10 cellular contexts compared by ENCODE assay signal in genomic region chr18:45589559-45590041, GRCh38. TPM values are rescaled to one million over a fixed set of nuclear protein-coding genes. Genes with fewer than 3 reads are reported as not detected.
A peak's percentile ranks its signal among the peaks of the same experiment; 100 is the strongest.
DNase-seq lines count a peak whose midpoint lies in the region; ATAC-seq and TF ChIP-seq lines count a peak whose summit lies in the region.
"Had no signal": no experiment of that assay in that cellular context is flagged by ENCODE, and none has a peak within 500 bp of the region (broad histone marks: within the 10 kb centered on the region; RNA-seq: fewer than 3 reads in every experiment).

No MANE protein-coding gene starts in this region.

- TF ChIP-seq POLR2A in gastroesophageal sphincter (IDR thresholded peaks at IDR 0.05): no peak
- TF ChIP-seq POLR2A in sigmoid colon (IDR thresholded peaks at IDR 0.05): no peak

- no peaks in the 10 kb centered on the region for H3K27me3 ChIP-seq in SJSA1 (replicated peaks)
- no peaks in the 10 kb centered on the region for H3K27me3 ChIP-seq in gastroesophageal sphincter
- H3K27me3 ChIP-seq in sigmoid colon: no peaks in the 10 kb centered on the region
- H3K27me3 ChIP-seq: neutrophil had no signal

- H3K27ac ChIP-seq in SJSA1 (peak overlapping the region; percentile 82), gastroesophageal sphincter (peak overlapping the region in 3 of 4 donors; percentile 54 to 64 (median 60)), sigmoid colon (peak overlapping the region; percentile 46 to 73 (median 66))
- H3K27ac ChIP-seq: neutrophil had no signal

- TF ChIP-seq EP300 in gastroesophageal sphincter (IDR thresholded peaks at IDR 0.05) (no peak), sigmoid colon (IDR thresholded peaks at IDR 0.05) (no peak)

- H3K9me3 ChIP-seq in SJSA1 (replicated peaks) (no peaks in the 10 kb centered on the region), gastroesophageal sphincter (no peaks in the 10 kb centered on the region), sigmoid colon (no peaks in the 10 kb centered on the region)
- H3K9me3 ChIP-seq: neutrophil had no signal

- ATAC-seq in gastroesophageal sphincter (peak; percentile 51), HG03139 (IDR thresholded peaks at IDR 0.05; ENCODE audit: unreplicated experiment) (no peak)

- peaks cover 37% of the 10 kb centered on the region for H3K4me1 ChIP-seq in SJSA1 (replicated peaks)
- H3K4me1 ChIP-seq in gastroesophageal sphincter: peaks cover 0 to 20% (median 0%) of the 10 kb centered on the region in 3 donors
- H3K4me1 ChIP-seq in sigmoid colon: peaks cover 0 to 33% (median 30%) of the 10 kb centered on the region in 4 donors

- DNase-seq in GM03348 (ENCODE audit: low spot score): peak; percentile 89
- peak in 1 of 2 experiments; percentile 79 for DNase-seq in SJSA1 (ENCODE audit: low read depth in 1 of 2, low spot score in 2 of 2)
- DNase-seq in sigmoid colon: no peak
- DNase-seq in HPDE6-E6E7 (ENCODE audit: extremely low spot score): no peak
- no peak for DNase-seq in CD1c-positive myeloid dendritic cell (ENCODE audit: extremely low spot score)
- DNase-seq in anterior cingulate cortex (lab: John Stamatoyannopoulos, UW): no peak
- DNase-seq: foreskin melanocyte had no signal

- 32 to 57% methylated on average over 6 to 8 of the region's 8 CpGs for WGBS in gastroesophageal sphincter (ENCODE audit: low coverage in 1 of 2), 2 donors
- 72 to 78% methylated on average over 8 of the region's 8 CpGs for WGBS in sigmoid colon, 2 donors

- intact Hi-C loops in sigmoid colon (cut with DNase I): no loop called here

- TF ChIP-seq CTCF in gastroesophageal sphincter (IDR thresholded peaks at IDR 0.05): no peak
- TF ChIP-seq CTCF in sigmoid colon (IDR thresholded peaks at IDR 0.05): no peak

- no peak overlapping the region for H3K4me3 ChIP-seq in SJSA1
- H3K4me3 ChIP-seq in gastroesophageal sphincter: no peak overlapping the region
- no peak overlapping the region for H3K4me3 ChIP-seq in sigmoid colon

- no peaks in the 10 kb centered on the region for H3K36me3 ChIP-seq in SJSA1
- H3K36me3 ChIP-seq in gastroesophageal sphincter: no peaks in the 10 kb centered on the region
- no peaks in the 10 kb centered on the region for H3K36me3 ChIP-seq in sigmoid colon
- H3K36me3 ChIP-seq: neutrophil had no signal

RNA-seq across cellular contexts. Expression of gene SLC14A2, which starts 25.7 kb away (rescaled TPM):
- not detected in 2 replicates for total RNA-seq in SJSA1 (2014; rRNA removed; shearing (Covaris generic))
- total RNA-seq in gastroesophageal sphincter (under 1 TPM in 1 of 4 donors, not detected in 3; 0.15 TPM), sigmoid colon (under 1 TPM in 1 of 4 donors, not detected in 3; 0.28 TPM)
- under 1 TPM in 1 of 3 donors, not detected in 2; 0.01 TPM for polyA plus RNA-seq in sigmoid colon
